ENCODE assay signal across 21 cellular contexts in genomic region chr10:33721509-33721908, GRCh38.
A peak's percentile ranks its signal among the peaks of the same experiment; 100 is the strongest.
DNase-seq lines count a peak whose midpoint lies in the region; ATAC-seq and TF ChIP-seq lines count a peak whose summit lies in the region.
"Had no signal": no experiment of that assay in that cellular context is flagged by ENCODE, and none has a peak within 500 bp of the region (broad histone marks: within the 10 kb centered on the region; RNA-seq: fewer than 3 reads in every experiment).

No MANE protein-coding gene starts in this region.

- intact Hi-C loops in PC-3 (cut with micrococcal nuclease) = no loop called here
- intact Hi-C loops in left cardiac atrium (cut with DNase I) = no loop called here

- ATAC-seq in PC-3 (no peak; the same call in 1 of the 2 replicates), left cardiac atrium (peak; percentile 53 to 68), HG03460 (IDR thresholded peaks at IDR 0.05; ENCODE audit: unreplicated experiment) (no peak)
- ATAC-seq in activated naive CD4-positive, alpha-beta T cell treated with anti-CD3 and anti-CD28 coated beads, Interleukin-2, amount 50 U/mL, for 72 hours = no peak
- ATAC-seq: GM12878, HCT116, Panc1 had no signal

- H3K27me3 Mint-ChIP-seq in chondrocyte (ENCODE audit: low read depth) = no peaks in the 10 kb centered on the region

- H3K4me2 ChIP-seq in PC-3 (ENCODE audit: low read length) (peak overlapping the region; percentile 19; the same call in 1 of the 2 replicates), parathyroid adenoma (ENCODE audit: low read length) (no peak overlapping the region)
- H3K4me2 ChIP-seq: BLaER1 had no signal

- no TSS peak for BruUV-seq in PC-3 (replicated peaks; lab: Mats Ljungman, UMichigan)

- no peaks in the 10 kb centered on the region for H3K9me2 ChIP-seq in PC-3 (replicated peaks; ENCODE audit: low read length)

- H3K79me2 ChIP-seq in PC-3 (ENCODE audit: low read length) (no peaks in the 10 kb centered on the region), parathyroid adenoma (no peaks in the 10 kb centered on the region)

- peak overlapping the region; percentile 60 for H2AFZ ChIP-seq in PC-3 (ENCODE audit: low read length)
- H2AFZ ChIP-seq in parathyroid adenoma = no peak overlapping the region

- peaks cover 4% of the 10 kb centered on the region; the same call in 1 of the 2 replicates for H3K36me3 ChIP-seq in PC-3 (ENCODE audit: low read depth, low read length)
- H3K36me3 ChIP-seq in parathyroid adenoma (ENCODE audit: control insufficient read depth, insufficient read depth, low read length) = no peaks in the 10 kb centered on the region
- H3K36me3 ChIP-seq: BLaER1 had no signal

- no peaks in the 10 kb centered on the region for H3K27me3 ChIP-seq in PC-3 (ENCODE audit: low read length)
- no peaks in the 10 kb centered on the region for H3K27me3 ChIP-seq in parathyroid adenoma (ENCODE audit: control insufficient read depth, insufficient read depth, low read length)
- H3K27me3 ChIP-seq: BLaER1 had no signal

- H4K20me1 ChIP-seq in PC-3 (ENCODE audit: low read length) = no peaks in the 10 kb centered on the region
- H4K20me1 ChIP-seq: BLaER1 had no signal

- H3K27ac ChIP-seq in PC-3 (ENCODE audit: low read length) = peak overlapping the region; percentile 25
- H3K27ac ChIP-seq in parathyroid adenoma = peak overlapping the region; percentile 39
- H3K27ac ChIP-seq: BLaER1 had no signal

- H3K4me1 ChIP-seq in PC-3 (ENCODE audit: insufficient read depth, low read length) = peaks cover 12% of the 10 kb centered on the region
- no peaks in the 10 kb centered on the region for H3K4me1 ChIP-seq in parathyroid adenoma
- H3K4me1 ChIP-seq: BLaER1 had no signal

- H3K9me3 ChIP-seq in PC-3 (ENCODE audit: low read length) (peaks cover 14% of the 10 kb centered on the region), parathyroid adenoma (ENCODE audit: control insufficient read depth, low read length) (no peaks in the 10 kb centered on the region)

- no peak overlapping the region for H3K4me3 Mint-ChIP-seq in chondrocyte (ENCODE audit: unreplicated experiment)
- H3K4me3 Mint-ChIP-seq: CD4-positive, alpha-beta memory T cell had no signal

- peak overlapping the region; percentile 1; the same call in 1 of the 2 replicates for H3K9ac ChIP-seq in PC-3 (ENCODE audit: low read length)
- no peak overlapping the region for H3K9ac ChIP-seq in parathyroid adenoma
- H3K9ac ChIP-seq: BLaER1 had no signal

- POLR2A ChIA-PET in PC-3 (lab: Charles Lee; ENCODE audit: unreplicated experiment) = no interaction called here

- peak overlapping the region; percentile 79 for H3K27ac Mint-ChIP-seq in chondrocyte (ENCODE audit: unreplicated experiment)
- H3K27ac Mint-ChIP-seq in activated naive CD4-positive, alpha-beta T cell treated with anti-CD3 and anti-CD28 coated beads, Interleukin-2, amount 50 U/mL, for 72 hours = no peak overlapping the region
- H3K27ac Mint-ChIP-seq: CD4-positive, alpha-beta memory T cell had no signal

- H3K9me3 Mint-ChIP-seq in chondrocyte (ENCODE audit: low read depth) = peaks cover 4% of the 10 kb centered on the region
- H3K9me3 Mint-ChIP-seq in activated naive CD4-positive, alpha-beta T cell treated with anti-CD3 and anti-CD28 coated beads, Interleukin-2, amount 50 U/mL, for 72 hours = no peaks in the 10 kb centered on the region

- DNase-seq in PC-3 = no peak
- DNase-seq in chondrocyte (ENCODE audit: low spot score) = no peak
- no peak for DNase-seq in left cardiac atrium
- DNase-seq in activated naive CD4-positive, alpha-beta T cell treated with anti-CD3 and anti-CD28 coated beads, Interleukin-2, amount 50 U/mL, for 72 hours (ENCODE audit: low spot score in 2 of 2) = no peak
- DNase-seq in ecto neural progenitor cell (ENCODE audit: low spot score) = no peak
- DNase-seq: CD4-positive, alpha-beta memory T cell; DND-41; GOT3; Karpas-422; MV-4-11; NCI-H1105 treated with DMSO at 0.1 percent for 48 hours; NCI-H2029 treated with DMSO at 0.1 percent for 48 hours; NCI-H226; NCI-H510A treated with DMSO at 0.1 percent for 48 hours; NCI-H748 treated with DMSO at 0.1 percent for 48 hours had no signal

- H3K4me1 Mint-ChIP-seq in chondrocyte (ENCODE audit: low read depth) = peaks cover 11% of the 10 kb centered on the region

- H3K4me3 ChIP-seq in PC-3 (ENCODE audit: low read length) = no peak overlapping the region
- H3K4me3 ChIP-seq in parathyroid adenoma (ENCODE audit: low read depth, low read length) = no peak overlapping the region
- H3K4me3 ChIP-seq: BLaER1, GM12878 had no signal

- no peaks in the 10 kb centered on the region for H3F3A ChIP-seq in PC-3 (ENCODE audit: low read length, unreplicated experiment)

- peaks cover 1% of the 10 kb centered on the region for H3K36me3 Mint-ChIP-seq in chondrocyte (ENCODE audit: low read depth)
- no peaks in the 10 kb centered on the region for H3K36me3 Mint-ChIP-seq in activated naive CD4-positive, alpha-beta T cell treated with anti-CD3 and anti-CD28 coated beads, Interleukin-2, amount 50 U/mL, for 72 hours
- H3K36me3 Mint-ChIP-seq: CD4-positive, alpha-beta memory T cell had no signal

- no peak for TF ChIP-seq CTCF in PC-3 (conservative IDR thresholded peaks at IDR 0.05; ENCODE audit: low read depth, low read length)
- TF ChIP-seq CTCF in chondrocyte (IDR thresholded peaks at IDR 0.05) = no peak
- TF ChIP-seq CTCF in parathyroid adenoma (IDR thresholded peaks at IDR 0.05) = no peak

- CTCF ChIA-PET in PC-3 (lab: Charles Lee) = no interaction called here

Comparison
In these comparisons a context has a peak if more than half of its experiments do, and no peak if none do; other contexts are left out.
1. ATAC-seq: peak in left cardiac atrium (2 of 2); none in PC-3 (single experiment), activated naive CD4-positive, alpha-beta T cell treated with anti-CD3 and anti-CD28 coated beads, Interleukin-2, amount 50 U/mL, for 72 hours (0 of 2) and HG03460 (single experiment).